16 cellular contexts compared by ENCODE assay signal in genomic region chr5:144144956-144145751, GRCh38. TPM values are rescaled to one million over a fixed set of nuclear protein-coding genes. Genes with fewer than 3 reads are reported as not detected.
DNase-seq lines count a peak whose midpoint lies in the region; ATAC-seq, FAIRE-seq and TF ChIP-seq lines count a peak whose summit lies in the region.
"Had no signal": no experiment of that assay in that cellular context is flagged by ENCODE, and none has a peak within 500 bp of the region (broad histone marks: within the 10 kb centered on the region; RNA-seq: fewer than 3 reads in every experiment).

No MANE protein-coding gene starts in this region.

- POLR2A ChIA-PET in endothelial cell of umbilical vein (lab: Charles Lee) = no interaction called here

- peak overlapping the region; percentile 94 for H3K27ac ChIP-seq in endothelial cell of umbilical vein (ENCODE audit: insufficient read depth, low read depth, low read length)
- no peak overlapping the region for H3K27ac ChIP-seq in hepatocyte
- H3K27ac ChIP-seq: adrenal gland, prostate gland had no signal

- no peaks in the 10 kb centered on the region for H3K9me3 Mint-ChIP-seq in activated naive CD4-positive, alpha-beta T cell treated with anti-CD3 and anti-CD28 coated beads, Interleukin-2, amount 50 U/mL, for 72 hours
- H3K9me3 Mint-ChIP-seq: activated CD4-positive, alpha-beta memory T cell treated with anti-CD3 and anti-CD28 coated beads, Interleukin-2, amount 10 ng/mL, durations not matched to agents 7 days and 5 days; naive thymus-derived CD4-positive, alpha-beta T cell had no signal

- no peaks in the 10 kb centered on the region for H3K9me2 ChIP-seq in hepatocyte (replicated peaks; ENCODE audit: insufficient read depth)

- H3K4me1 ChIP-seq in endothelial cell of umbilical vein (ENCODE audit: control insufficient read depth, extremely low read depth, insufficient read depth, low read length) (peaks cover 29% of the 10 kb centered on the region), hepatocyte (ENCODE audit: insufficient read depth) (peaks cover 4% of the 10 kb centered on the region)
- H3K4me1 ChIP-seq: adrenal gland, BE2C, Peyer's patch, prostate gland had no signal

- ATAC-seq in GM18873 (IDR thresholded peaks at IDR 0.05; ENCODE audit: low FRiP score, unreplicated experiment) = no peak
- no peak for ATAC-seq in activated naive CD4-positive, alpha-beta T cell treated with anti-CD3 and anti-CD28 coated beads, Interleukin-2, amount 50 U/mL, for 72 hours
- ATAC-seq: naive thymus-derived CD4-positive, alpha-beta T cell had no signal

- H3K4me3 ChIP-seq in endothelial cell of umbilical vein (replicated peaks in 1 of 3; ENCODE audit: insufficient read depth in 1 of 3, low read depth in 1 of 3, low read length in 3 of 3) = peak overlapping the region in 1 of 3 experiments; percentile 22
- no peak overlapping the region for H3K4me3 ChIP-seq in hepatocyte
- H3K4me3 ChIP-seq: adrenal gland, Peyer's patch, prostate gland had no signal

- DNase-seq in NCI-H1105 treated with DMSO at 0.1 percent for 48 hours (lab: John Stamatoyannopoulos, UW) (peak; percentile 86), NCI-H748 (lab: John Stamatoyannopoulos, UW; ENCODE audit: unreplicated experiment) (peak; percentile 88), endothelial cell of umbilical vein (ENCODE audit: low read depth, low spot score) (peak; percentile 97), pulmonary artery endothelial cell (ENCODE audit: low read depth, low spot score) (peak; percentile 93), hepatocyte (ENCODE audit: low spot score) (no peak)
- DNase-seq in stimulated activated CD4-positive, alpha-beta T cell treated with anti-CD3 and anti-CD28 coated beads, Interleukin-2, amount 100 ng/mL, for 24 hours = no peak
- DNase-seq in activated naive CD4-positive, alpha-beta T cell treated with anti-CD3 and anti-CD28 coated beads, Interleukin-2, amount 50 U/mL, for 72 hours (ENCODE audit: low spot score in 2 of 2) = no peak
- DNase-seq: activated CD4-positive, alpha-beta memory T cell treated with anti-CD3 and anti-CD28 coated beads, Interleukin-2, amount 10 ng/mL, durations not matched to agents 7 days and 5 days; adrenal gland; BE2C; naive thymus-derived CD4-positive, alpha-beta T cell; NCI-H524; Peyer's patch had no signal

- no TSS peak for BruUV-seq in endothelial cell of umbilical vein (replicated peaks; lab: Mats Ljungman, UMichigan)

- no peaks in the 10 kb centered on the region for H3K9me3 ChIP-seq in endothelial cell of umbilical vein (replicated peaks; ENCODE audit: control insufficient read depth, insufficient read depth, low read length)
- H3K9me3 ChIP-seq in hepatocyte (ENCODE audit: low read depth) = no peaks in the 10 kb centered on the region
- H3K9me3 ChIP-seq: adrenal gland, BE2C, Peyer's patch, prostate gland had no signal

- TF ChIP-seq CTCF in endothelial cell of umbilical vein (IDR thresholded peaks at IDR 0.05; ENCODE audit: extremely low read depth in 1 of 2, insufficient read depth in 1 of 2, low read depth in 1 of 2, low read length in 2 of 2) (no peak), hepatocyte (IDR thresholded peaks at IDR 0.05; ENCODE audit: poor library complexity) (no peak)

- no peaks in the 10 kb centered on the region for H3K27me3 ChIP-seq in endothelial cell of umbilical vein (ENCODE audit: control insufficient read depth in 2 of 2, insufficient read depth in 2 of 2, low read length in 2 of 2)
- no peaks in the 10 kb centered on the region for H3K27me3 ChIP-seq in hepatocyte
- H3K27me3 ChIP-seq: adrenal gland, BE2C, Peyer's patch had no signal

- WGBS in hepatocyte (ENCODE audit: low lambda C conversion rate, missing lambda C conversion rate) = 52% methylated on average over 4 of the region's 4 CpGs

- peak; percentile 89 for FAIRE-seq in endothelial cell of umbilical vein (lab: Jason Lieb, UNC)
- FAIRE-seq: colon had no signal

- H3K27ac Mint-ChIP-seq in activated naive CD4-positive, alpha-beta T cell treated with anti-CD3 and anti-CD28 coated beads, Interleukin-2, amount 50 U/mL, for 72 hours = no peak overlapping the region
- H3K27ac Mint-ChIP-seq: activated CD4-positive, alpha-beta memory T cell treated with anti-CD3 and anti-CD28 coated beads, Interleukin-2, amount 10 ng/mL, durations not matched to agents 7 days and 5 days; naive thymus-derived CD4-positive, alpha-beta T cell had no signal

- H3K4me2 ChIP-seq in endothelial cell of umbilical vein (ENCODE audit: insufficient read depth, low read length) = peak overlapping the region; percentile 33
- H3K4me2 ChIP-seq in hepatocyte = no peak overlapping the region

- H2AFZ ChIP-seq in endothelial cell of umbilical vein (ENCODE audit: low read depth, low read length) (peak overlapping the region; percentile 13), hepatocyte (no peak overlapping the region)

- intact Hi-C loops in endothelial cell of umbilical vein (cut with micrococcal nuclease) = loop anchor here (1.0 to 10.0 kb wide), 7 partner anchors 25 to 1220 kb away; partner anchors contain the start of genes KCTD16 and YIPF5

- no peaks in the 10 kb centered on the region for H4K20me1 ChIP-seq in endothelial cell of umbilical vein (replicated peaks; ENCODE audit: control insufficient read depth, extremely low read depth, insufficient read depth, low read length)
- no peaks in the 10 kb centered on the region for H4K20me1 ChIP-seq in hepatocyte (ENCODE audit: insufficient read depth, poor library complexity, severe bottlenecking)

- no peaks in the 10 kb centered on the region for H3K36me3 Mint-ChIP-seq in activated naive CD4-positive, alpha-beta T cell treated with anti-CD3 and anti-CD28 coated beads, Interleukin-2, amount 50 U/mL, for 72 hours
- H3K36me3 Mint-ChIP-seq: naive thymus-derived CD4-positive, alpha-beta T cell had no signal

- H3K9ac ChIP-seq in endothelial cell of umbilical vein (replicated peaks; ENCODE audit: extremely low read depth, insufficient read depth, low read length) = peak overlapping the region; percentile 81

- dilution Hi-C loops in endothelial cell of umbilical vein (cut with MboI; ENCODE audit: extremely low pct_ligation_motif_present, low sequenced_read_pairs) = no loop called here

- H3K9me1 ChIP-seq in endothelial cell of umbilical vein (replicated peaks; ENCODE audit: control insufficient read depth, extremely low read depth, insufficient read depth, low read length) = no peaks in the 10 kb centered on the region

- peak; percentile 58 for TF ChIP-seq POLR2A in endothelial cell of umbilical vein (IDR thresholded peaks at IDR 0.05; ENCODE audit: low read depth, low read length)

- no peaks in the 10 kb centered on the region for H3K79me2 ChIP-seq in endothelial cell of umbilical vein (ENCODE audit: control insufficient read depth, insufficient read depth, low read length)
- no peaks in the 10 kb centered on the region for H3K79me2 ChIP-seq in hepatocyte

- H3K36me3 ChIP-seq in endothelial cell of umbilical vein (ENCODE audit: control insufficient read depth in 2 of 2, extremely low read depth in 1 of 2, insufficient read depth in 2 of 2, low read length in 2 of 2) (no peaks in the 10 kb centered on the region), hepatocyte (replicated peaks; ENCODE audit: insufficient read depth, low read depth) (no peaks in the 10 kb centered on the region)
- H3K36me3 ChIP-seq: adrenal gland, BE2C, Peyer's patch, prostate gland had no signal

- CTCF ChIA-PET in endothelial cell of umbilical vein (lab: Charles Lee) = interaction anchor here (1.0 kb wide), 1 partner anchor 19 kb away, joined by 4 read pairs; no protein-coding TSS in a partner anchor

TF ChIP-seq in endothelial cell of umbilical vein, 7 proteins besides CTCF, POLR2A, EP300 and RAD21 (continues in another document):
- no peak for TF ChIP-seq MYC (IDR thresholded peaks at IDR 0.05; ENCODE audit: low read depth, low read length)
- TF ChIP-seq EZH2 (IDR thresholded peaks at IDR 0.05; ENCODE audit: borderline replicate concordance, low read depth, low read length, severe bottlenecking) = no peak
- peak; percentile 69 for TF ChIP-seq JUN (IDR thresholded peaks at IDR 0.05; ENCODE audit: borderline replicate concordance, insufficient read depth, insufficient read length, low read depth)
- no peak for TF ChIP-seq POLR2AphosphoS5 (IDR thresholded peaks at IDR 0.05; ENCODE audit: insufficient read depth, low read depth, low read length)
- no peak for TF ChIP-seq MAX (IDR thresholded peaks at IDR 0.05; ENCODE audit: insufficient read depth, insufficient read length)
- no peak for TF ChIP-seq FOS (IDR thresholded peaks at IDR 0.05; ENCODE audit: borderline replicate concordance, insufficient read depth, low read length)

RNA-seq across cellular contexts. Expression of gene YIPF5, which starts 25.3 kb away (rescaled TPM):
- total RNA-seq in endothelial cell of umbilical vein = 73.7 and 90.0 TPM in 2 replicates
- polyA plus RNA-seq in endothelial cell of umbilical vein = 78.7 and 82.7 TPM in 2 replicates
- polyA plus RNA-seq in endothelial cell of umbilical vein (2011; cell fraction: cytosol; rRNA removed) = 66.0 and 69.5 TPM in 2 replicates
- polyA plus RNA-seq in endothelial cell of umbilical vein (2011; cell fraction: nucleus; rRNA removed) = 42.0 and 58.0 TPM in 2 replicates
- 106 and 124 TPM in 2 replicates for polyA plus RNA-seq in endothelial cell of umbilical vein (2012)
- 136 and 172 TPM in 2 replicates for polyA minus RNA-seq in endothelial cell of umbilical vein
- 24.1 TPM for polyA minus RNA-seq in endothelial cell of umbilical vein (2011; cell fraction: cytosol; rRNA and poly(A)+ RNA removed)
- 56.3 and 60.3 TPM in 2 replicates for polyA minus RNA-seq in endothelial cell of umbilical vein (2011; cell fraction: nucleus; rRNA and poly(A)+ RNA removed)
- total RNA-seq in pulmonary artery endothelial cell = 118 and 134 TPM in 2 replicates
- 118 and 119 TPM in 2 replicates for total RNA-seq in hepatocyte
- polyA plus RNA-seq in hepatocyte = 82.3 and 97.1 TPM in 2 replicates
- total RNA-seq in activated naive CD4-positive, alpha-beta T cell treated with anti-CD3 and anti-CD28 coated beads, Interleukin-2, amount 50 U/mL, for 72 hours = 10 to 100 TPM; 36.6 to 47.8 TPM

RNA-seq across cellular contexts. Expression of gene KCTD16, which starts 25.5 kb away (rescaled TPM):
- 0.30 and 0.49 TPM in 2 replicates for total RNA-seq in endothelial cell of umbilical vein
- polyA plus RNA-seq in endothelial cell of umbilical vein = 0.13 and 0.21 TPM in 2 replicates
- 0.14 and 0.25 TPM in 2 replicates for polyA plus RNA-seq in endothelial cell of umbilical vein (2011; cell fraction: cytosol; rRNA removed)
- polyA plus RNA-seq in endothelial cell of umbilical vein (2011; cell fraction: nucleus; rRNA removed) = 0.55 and 0.76 TPM in 2 replicates
- polyA plus RNA-seq in endothelial cell of umbilical vein (2012) = 0.52 and 0.83 TPM in 2 replicates
- polyA minus RNA-seq in endothelial cell of umbilical vein = 1.3 and 2.0 TPM in 2 replicates
- not detected for polyA minus RNA-seq in endothelial cell of umbilical vein (2011; cell fraction: cytosol; rRNA and poly(A)+ RNA removed)
- polyA minus RNA-seq in endothelial cell of umbilical vein (2011; cell fraction: nucleus; rRNA and poly(A)+ RNA removed) = 3.7 and 4.2 TPM in 2 replicates
- 0.07 and 0.13 TPM in 2 replicates for total RNA-seq in pulmonary artery endothelial cell
- total RNA-seq in hepatocyte = 2.3 and 3.4 TPM in 2 replicates
- polyA plus RNA-seq in hepatocyte = 0.45 and 0.52 TPM in 2 replicates
- 1 to 10 TPM in 1 of 2 donors, under 1 TPM in 1; 0.23 to 1.4 TPM for total RNA-seq in activated naive CD4-positive, alpha-beta T cell treated with anti-CD3 and anti-CD28 coated beads, Interleukin-2, amount 50 U/mL, for 72 hours
- total RNA-seq: activated CD4-positive, alpha-beta memory T cell treated with anti-CD3 and anti-CD28 coated beads, Interleukin-2, amount 10 ng/mL, durations not matched to agents 7 days and 5 days had no signal

Comparison
In these comparisons a context has a peak if more than half of its experiments do, and no peak if none do; other contexts are left out.
1. DNase-seq: peak in NCI-H1105 treated with DMSO at 0.1 percent for 48 hours (single experiment), NCI-H748 (single experiment), endothelial cell of umbilical vein (single experiment) and pulmonary artery endothelial cell (single experiment); none in hepatocyte (single experiment), stimulated activated CD4-positive, alpha-beta T cell treated with anti-CD3 and anti-CD28 coated beads, Interleukin-2, amount 100 ng/mL, for 24 hours (0 of 2) and activated naive CD4-positive, alpha-beta T cell treated with anti-CD3 and anti-CD28 coated beads, Interleukin-2, amount 50 U/mL, for 72 hours (0 of 2).